ENCODE assay signal across 8 cellular contexts in genomic region chr17:68511254-68511670, GRCh38. TPM values are rescaled to one million over a fixed set of nuclear protein-coding genes. Genes with fewer than 3 reads are reported as not detected.
DNase-seq lines count a peak whose midpoint lies in the region; ATAC-seq and TF ChIP-seq lines count a peak whose summit lies in the region.

No MANE protein-coding gene starts in this region.

- H3K27me3 Mint-ChIP-seq in activated naive CD4-positive, alpha-beta T cell treated with anti-CD3 and anti-CD28 coated beads, Interleukin-2, amount 50 U/mL, for 24 hours: no peaks in the 10 kb centered on the region

- peak overlapping the region; percentile 97 for H3K27ac ChIP-seq in left ventricle myocardium inferior (replicated peaks)
- H3K27ac ChIP-seq in substantia nigra (ENCODE audit: low read depth, low read length, poor library complexity, severe bottlenecking): peak overlapping the region; percentile 99

- H3K36me3 Mint-ChIP-seq in activated naive CD4-positive, alpha-beta T cell treated with anti-CD3 and anti-CD28 coated beads, Interleukin-2, amount 50 U/mL, for 24 hours: peaks cover 6% of the 10 kb centered on the region

- no peaks in the 10 kb centered on the region for H3K27me3 ChIP-seq in left ventricle myocardium inferior (ENCODE audit: low read depth)

- H3K4me1 ChIP-seq in left ventricle myocardium inferior: peaks cover 72% of the 10 kb centered on the region

- peak overlapping the region; percentile 81 for H3K4me3 Mint-ChIP-seq in activated naive CD4-positive, alpha-beta T cell treated with anti-CD3 and anti-CD28 coated beads, Interleukin-2, amount 50 U/mL, for 24 hours

- H3K4me1 Mint-ChIP-seq in activated naive CD4-positive, alpha-beta T cell treated with anti-CD3 and anti-CD28 coated beads, Interleukin-2, amount 50 U/mL, for 24 hours: peaks cover 49% of the 10 kb centered on the region

- no peaks in the 10 kb centered on the region for H3K9me3 ChIP-seq in left ventricle myocardium inferior (replicated peaks)

- peaks cover 12% of the 10 kb centered on the region for H3K36me3 ChIP-seq in left ventricle myocardium inferior

- intact Hi-C loops in left ventricle myocardium inferior (cut with micrococcal nuclease): no loop called here
- intact Hi-C loops in cardiac septum (cut with DNase I): loop anchor here (5.0 kb wide), 1 partner anchor 91 kb away; the partner anchor contains the start of gene FAM20A
- intact Hi-C loops in posterior vena cava (cut with DNase I): no loop called here

- H3K9me3 Mint-ChIP-seq in activated naive CD4-positive, alpha-beta T cell treated with anti-CD3 and anti-CD28 coated beads, Interleukin-2, amount 50 U/mL, for 24 hours: no peaks in the 10 kb centered on the region

- DNase-seq in left ventricle myocardium inferior: no peak
- no peak for DNase-seq in cardiac septum (ENCODE audit: low spot score)
- peak; percentile 51 for DNase-seq in iris pigment epithelial cell (ENCODE audit: low read depth)
- peak in 2 of 49 donors; percentile 68 to 70 for DNase-seq in substantia nigra (lab: John Stamatoyannopoulos, UW)
- DNase-seq in stimulated activated CD4-positive, alpha-beta T cell treated with anti-CD3 and anti-CD28 coated beads, Interleukin-1b, Interleukin-23, amount 100 ng/mL, for 48 hours: no peak
- no peak for DNase-seq in posterior vena cava (ENCODE audit: low spot score)

- ATAC-seq in HG03469 (IDR thresholded peaks at IDR 0.05; ENCODE audit: unreplicated experiment): no peak

- peak; percentile 34 for TF ChIP-seq CTCF in left ventricle myocardium inferior (IDR thresholded peaks at IDR 0.05; ENCODE audit: borderline replicate concordance)

- H3K27ac Mint-ChIP-seq in activated naive CD4-positive, alpha-beta T cell treated with anti-CD3 and anti-CD28 coated beads, Interleukin-2, amount 50 U/mL, for 24 hours: peak overlapping the region; percentile 79

- peak overlapping the region; percentile 76 for H3K4me3 ChIP-seq in left ventricle myocardium inferior

RNA-seq across cellular contexts. Expression of gene PRKAR1A, which starts 1.0 kb away (rescaled TPM):
- 733 TPM for total RNA-seq in left ventricle myocardium inferior
- 967 TPM for total RNA-seq in cardiac septum
- total RNA-seq in posterior vena cava: 100 to 1,000 TPM; 236 to 271 TPM

RNA-seq across cellular contexts. Expression of gene WIPI1, which starts 54.0 kb away (rescaled TPM):
- 89.9 TPM for total RNA-seq in left ventricle myocardium inferior
- 148 TPM for total RNA-seq in cardiac septum
- 10 to 100 TPM; 50.3 to 54.1 TPM for total RNA-seq in posterior vena cava
